In genomic region chr17:55691666-55692065, GRCh38 we compare ENCODE assay signal across 33 cellular contexts. TPM values are rescaled to one million over a fixed set of nuclear protein-coding genes. Genes with fewer than 3 reads are reported as not detected.
"Had no signal": no experiment of that assay in that cellular context is flagged by ENCODE, and none has a peak within 500 bp of the region (broad histone marks: within the 10 kb centered on the region; RNA-seq: fewer than 3 reads in every experiment).

No MANE protein-coding gene starts in this region.

- H3K9me3 ChIP-seq: gastrocnemius medialis, heart left ventricle, left ventricle myocardium inferior, mucosa of descending colon, prostate gland, right atrium auricular region, testis, tibial artery, upper lobe of left lung had no signal

- H3K27me3 ChIP-seq: gastrocnemius medialis, hepatocyte, neural progenitor cell, right atrium auricular region, testis, upper lobe of left lung had no signal

- H3K36me3 ChIP-seq: gastrocnemius medialis, heart left ventricle, left ventricle myocardium inferior, neural progenitor cell, prostate gland, right atrium auricular region, tibial artery, upper lobe of left lung had no signal

- ATAC-seq: esophagus mucosa; gastrocnemius medialis; heart left ventricle; left colon; mucosa of descending colon; naive thymus-derived CD4-positive, alpha-beta T cell; sciatic nerve; stimulated activated naive CD8-positive, alpha-beta T cell treated with anti-CD3 and anti-CD28 coated beads, Interleukin-15, amount 100 ng/mL, for 72 hours had no signal

- H3K4me3 ChIP-seq: dorsolateral prefrontal cortex, gastrocnemius medialis, heart left ventricle, hepatocyte, left ventricle myocardium inferior, lung, mucosa of descending colon, neural progenitor cell, prostate gland, right atrium auricular region, smooth muscle cell, testis, tibial artery, upper lobe of left lung had no signal

- DNase-seq: cerebellar nuclear complex; cortex of kidney; dorsolateral prefrontal cortex; effector CD8-positive, alpha-beta T cell; endodermal cell; foreskin fibroblast; gastrocnemius medialis; heart left ventricle; left colon; left ventricle myocardium inferior; mucosa of descending colon; naive thymus-derived CD4-positive, alpha-beta T cell; nucleus accumbens; stimulated activated CD4-positive, alpha-beta T cell treated with anti-CD3 and anti-CD28 coated beads, Interleukin-12 subunit alpha, Interleukin-12 subunit beta, amount 100 ng/mL, for 4 hours; stimulated activated CD4-positive, alpha-beta T cell treated with anti-CD3 and anti-CD28 coated beads, Interleukin-1b, Interleukin-23, amount 100 ng/mL, for 48 hours; stimulated activated CD4-positive, alpha-beta T cell treated with anti-CD3 and anti-CD28 coated beads, Interleukin-4, amount 100 ng/mL, for 1 hour; stimulated activated CD8-positive, alpha-beta memory T cell treated with anti-CD3 and anti-CD28 coated beads, Interleukin-4, amount 100 ng/mL, for 48 hours; stimulated activated naive CD4-positive, alpha-beta T cell; stimulated activated naive CD8-positive, alpha-beta T cell treated with anti-CD3 and anti-CD28 coated beads, Interleukin-15, amount 100 ng/mL, for 72 hours; substantia nigra; testis; tibial artery; upper lobe of left lung had no signal

- H3K27ac ChIP-seq: dorsolateral prefrontal cortex, epithelial cell of prostate, gastrocnemius medialis, heart left ventricle, left ventricle myocardium inferior, neural progenitor cell, prostate gland, right atrium auricular region, testis, tibial artery, upper lobe of left lung had no signal

- H3K9ac ChIP-seq: neural progenitor cell had no signal

- H3K4me2 ChIP-seq: hepatocyte, neural progenitor cell, smooth muscle cell had no signal

- H3K4me1 ChIP-seq: left ventricle myocardium inferior, neural progenitor cell, prostate gland, right atrium auricular region, testis, tibial artery had no signal

RNA-seq across cellular contexts. Expression of gene TMEM100, which starts 31.0 kb away (rescaled TPM):
- total RNA-seq: kidney epithelial cell; naive thymus-derived CD4-positive, alpha-beta T cell had no signal
- polyA plus RNA-seq: naive thymus-derived CD4-positive, alpha-beta T cell had no signal
